In genomic region chr19:41023193-41023592, GRCh38 we compare ENCODE assay signal across 19 cellular contexts. TPM values are rescaled to one million over a fixed set of nuclear protein-coding genes. Genes with fewer than 3 reads are reported as not detected.
DNase-seq lines count a peak whose midpoint lies in the region; TF ChIP-seq lines count a peak whose summit lies in the region.
"Had no signal": no experiment of that assay in that cellular context is flagged by ENCODE, and none has a peak within 500 bp of the region (broad histone marks: within the 10 kb centered on the region; RNA-seq: fewer than 3 reads in every experiment).

No MANE protein-coding gene starts in this region.

- no peak overlapping the region for H4K5ac ChIP-seq in H9 (ENCODE audit: insufficient read length, low read depth, low read length)

- no peak for TF ChIP-seq POLR2A in esophagus muscularis mucosa (IDR thresholded peaks at IDR 0.05; ENCODE audit: low read depth)

- no peak overlapping the region for H3K9ac ChIP-seq in H9 (ENCODE audit: extremely low read depth, insufficient read length, low read length)
- H3K9ac ChIP-seq: BLaER1 treated with 17β-estradiol and CSF1 and Interleukin-3, amounts not matched to agents 10 nM and 100 nM had no signal

- no peak overlapping the region for H2AFZ ChIP-seq in H9 (ENCODE audit: low read length)

- peak; percentile 23 for DNase-seq in 8988T
- DNase-seq in H9, result peak; percentile 50
- peak; percentile 74 for DNase-seq in WERI-Rb-1
- DNase-seq in esophagus muscularis mucosa (ENCODE audit: extremely low spot score), result peak; percentile 42
- DNase-seq in CD8-positive, alpha-beta memory T cell, result no peak
- no peak for DNase-seq in immature natural killer cell
- no peak for DNase-seq in dermis blood vessel endothelial cell
- DNase-seq in GM10248 (ENCODE audit: extremely low spot score), result no peak
- DNase-seq: MV-4-11; NCI-H1417; NCI-H187 treated with DMSO at 0.1 percent for 48 hours; NCI-H446; NCI-H69; NK-92 treated with Interleukin-12 subunit alpha and Interleukin-12 subunit beta, amount 100 ng/mL, for 24 hours; OCI-M1; SHP77 treated with DMSO at 0.1 percent for 48 hours had no signal

- POLR2A ChIA-PET in CD8-positive, alpha-beta memory T cell (lab: Charles Lee), result no interaction called here
- POLR2A ChIA-PET in GM10248 (lab: Yijun Ruan, JAX), result no interaction called here

- H3K36me3 Mint-ChIP-seq in H9 (ENCODE audit: insufficient read depth in 1 of 3, low read depth in 3 of 3) (no peaks in the 10 kb centered on the region), immature natural killer cell (no peaks in the 10 kb centered on the region)
- H3K36me3 Mint-ChIP-seq in CD8-positive, alpha-beta memory T cell, result peaks cover 0 to 16% (median 0%) of the 10 kb centered on the region in 3 donors

- no peak overlapping the region for H3K4me3 ChIP-seq in WERI-Rb-1 (ENCODE audit: low read depth, low read length)
- no peak overlapping the region for H3K4me3 ChIP-seq in esophagus muscularis mucosa
- no peak overlapping the region for H3K4me3 ChIP-seq in CD8-positive, alpha-beta memory T cell (ENCODE audit: low read length)
- H3K4me3 ChIP-seq: BLaER1 treated with 17β-estradiol and CSF1 and Interleukin-3, amounts not matched to agents 10 nM and 100 nM had no signal

- H2BK15ac ChIP-seq in H9 (ENCODE audit: low read depth, low read length), result no peak overlapping the region

- H3K18ac ChIP-seq in H9 (ENCODE audit: insufficient read length, low read depth, low read length), result no peak overlapping the region

- H3K79me1 ChIP-seq in H9 (ENCODE audit: insufficient read depth, low read depth, low read length, poor library complexity, severe bottlenecking), result no peaks in the 10 kb centered on the region

- no peak overlapping the region for H2BK5ac ChIP-seq in H9 (ENCODE audit: insufficient read length, low read length)

- H4K8ac ChIP-seq in H9 (replicated peaks; ENCODE audit: insufficient read length, low read depth, low read length), result no peak overlapping the region

- H3K4me3 Mint-ChIP-seq in H9 (no peak overlapping the region), immature natural killer cell (no peak overlapping the region)
- H3K4me3 Mint-ChIP-seq in CD8-positive, alpha-beta memory T cell, result no peak overlapping the region

- no peak overlapping the region for H4K91ac ChIP-seq in H9 (ENCODE audit: insufficient read length, low read depth, low read length)

- H3K9me3 ChIP-seq in H9 (ENCODE audit: control insufficient read depth, low read depth, low read length) (no peaks in the 10 kb centered on the region), WERI-Rb-1 (ENCODE audit: severe bottlenecking) (no peaks in the 10 kb centered on the region), esophagus muscularis mucosa (no peaks in the 10 kb centered on the region)
- H3K9me3 ChIP-seq in CD8-positive, alpha-beta memory T cell (ENCODE audit: low read length), result no peaks in the 10 kb centered on the region
- H3K9me3 ChIP-seq: BLaER1 treated with 17β-estradiol and CSF1 and Interleukin-3, amounts not matched to agents 10 nM and 100 nM had no signal

- no peak overlapping the region for H3K4ac ChIP-seq in H9 (ENCODE audit: low read depth, low read length)

- H3K14ac ChIP-seq in H9 (ENCODE audit: insufficient read depth, low read length), result no peak overlapping the region

- WGBS in H9 (ENCODE audit: extremely low coverage, insufficient read length, low lambda C conversion rate), result no CpG with 5 or more reads among the region's 2 CpGs
- 57% methylated on average over 1 of the region's 2 CpGs for WGBS in esophagus muscularis mucosa

- no peaks in the 10 kb centered on the region for H3K79me2 ChIP-seq in H9 (ENCODE audit: insufficient read depth, low read length)

- H3K4me1 Mint-ChIP-seq in H9 (peaks cover 5 to 8% of the 10 kb centered on the region in 2 experiments; a peak in 3 of 4 replicates), immature natural killer cell (no peaks in the 10 kb centered on the region)
- H3K4me1 Mint-ChIP-seq in CD8-positive, alpha-beta memory T cell, result no peaks in the 10 kb centered on the region

- no peak overlapping the region for H3K4me2 ChIP-seq in H9 (ENCODE audit: insufficient read depth, insufficient read length, low read length)
- H3K4me2 ChIP-seq: BLaER1 treated with 17β-estradiol and CSF1 and Interleukin-3, amounts not matched to agents 10 nM and 100 nM had no signal

- intact Hi-C loops in esophagus muscularis mucosa (cut with DNase I), result no loop called here

- no peak overlapping the region for H2BK20ac ChIP-seq in H9 (ENCODE audit: low read depth, low read length, poor library complexity, severe bottlenecking)

- H3K27ac ChIP-seq in H9 (ENCODE audit: insufficient read length, low read depth, low read length) (no peak overlapping the region), WERI-Rb-1 (peak overlapping the region; percentile 52), esophagus muscularis mucosa (replicated peaks in 1 of 4) (no peak overlapping the region)
- no peak overlapping the region for H3K27ac ChIP-seq in CD8-positive, alpha-beta memory T cell (ENCODE audit: low read depth, low read length)
- H3K27ac ChIP-seq: BLaER1 treated with 17β-estradiol and CSF1 and Interleukin-3, amounts not matched to agents 10 nM and 100 nM had no signal

- no peak overlapping the region for H2BK120ac ChIP-seq in H9 (ENCODE audit: low read depth, low read length, poor library complexity, severe bottlenecking)

- H3K27me3 ChIP-seq in H9 (ENCODE audit: insufficient read depth, low read length) (no peaks in the 10 kb centered on the region), WERI-Rb-1 (ENCODE audit: insufficient read depth, low read depth, severe bottlenecking) (no peaks in the 10 kb centered on the region), esophagus muscularis mucosa (peaks cover 0 to 69% (median 9%) of the 10 kb centered on the region in 4 donors)
- H3K27me3 ChIP-seq in CD8-positive, alpha-beta memory T cell (ENCODE audit: insufficient read depth, low read length, poor library complexity, severe bottlenecking), result peaks cover 11% of the 10 kb centered on the region
- H3K27me3 ChIP-seq: BLaER1 treated with 17β-estradiol and CSF1 and Interleukin-3, amounts not matched to agents 10 nM and 100 nM had no signal

- H4K20me1 ChIP-seq in H9 (ENCODE audit: control insufficient read depth, insufficient read depth, insufficient read length), result no peaks in the 10 kb centered on the region
- H4K20me1 ChIP-seq: BLaER1 treated with 17β-estradiol and CSF1 and Interleukin-3, amounts not matched to agents 10 nM and 100 nM had no signal

- CTCF ChIA-PET in CD8-positive, alpha-beta memory T cell (lab: Charles Lee), result no interaction called here
- CTCF ChIA-PET in GM10248 (lab: Yijun Ruan, JAX), result interaction anchor here (1.4 kb wide), 1 partner anchor 121 kb away, joined by 3 read pairs; no protein-coding TSS in a partner anchor

- no peak overlapping the region for H2AK5ac ChIP-seq in H9 (ENCODE audit: insufficient read length, low read length)

- H3K56ac ChIP-seq in H9 (ENCODE audit: insufficient read length, low read depth, low read length), result no peak overlapping the region

- H3K23ac ChIP-seq in H9 (ENCODE audit: insufficient read length, low read depth, low read length), result no peak overlapping the region

- H3K27me3 Mint-ChIP-seq in H9 (ENCODE audit: low read depth), result peaks cover 6% of the 10 kb centered on the region
- H3K27me3 Mint-ChIP-seq in CD8-positive, alpha-beta memory T cell, result peaks cover 23 to 69% of the 10 kb centered on the region in 2 donors
- peaks cover 4 to 14% (median 5%) of the 10 kb centered on the region in 3 donors for H3K27me3 Mint-ChIP-seq in immature natural killer cell (ENCODE audit: low read depth in 3 of 3)

- H3T11ph ChIP-seq in H9 (ENCODE audit: low read length), result no peak overlapping the region

- H3K23me2 ChIP-seq in H9 (ENCODE audit: insufficient read length, low read depth, low read length, poor library complexity, severe bottlenecking), result no peaks in the 10 kb centered on the region

- no peaks in the 10 kb centered on the region for H3K36me3 ChIP-seq in WERI-Rb-1
- no peaks in the 10 kb centered on the region for H3K36me3 ChIP-seq in esophagus muscularis mucosa
- no peaks in the 10 kb centered on the region for H3K36me3 ChIP-seq in CD8-positive, alpha-beta memory T cell (ENCODE audit: insufficient read depth, low read length)
- H3K36me3 ChIP-seq: BLaER1 treated with 17β-estradiol and CSF1 and Interleukin-3, amounts not matched to agents 10 nM and 100 nM had no signal

- H3K9me3 Mint-ChIP-seq in H9 (no peaks in the 10 kb centered on the region), immature natural killer cell (no peaks in the 10 kb centered on the region)
- H3K9me3 Mint-ChIP-seq in CD8-positive, alpha-beta memory T cell, result peaks cover 0 to 2% (median 0%) of the 10 kb centered on the region in 5 donors

- H2BK12ac ChIP-seq in H9 (ENCODE audit: insufficient read length, low read depth, low read length), result no peak overlapping the region

- TF ChIP-seq EP300 in esophagus muscularis mucosa (IDR thresholded peaks at IDR 0.05), result no peak

- peak; percentile 45; the same call in 2 of the 3 replicates for TF ChIP-seq CTCF in H9 (conservative IDR thresholded peaks at IDR 0.05)
- peak; percentile 52 for TF ChIP-seq CTCF in WERI-Rb-1 (IDR thresholded peaks at IDR 0.05; ENCODE audit: low read depth, low read length)
- TF ChIP-seq CTCF in esophagus muscularis mucosa (IDR thresholded peaks at IDR 0.05), result no peak
- TF ChIP-seq CTCF in GM10248 (IDR thresholded peaks at IDR 0.05; ENCODE audit: control extremely low read depth, extremely low read depth, low read depth, missing control alignments), result no peak

- H3K27ac Mint-ChIP-seq in H9, result no peak overlapping the region
- no peak overlapping the region for H3K27ac Mint-ChIP-seq in CD8-positive, alpha-beta memory T cell
- H3K27ac Mint-ChIP-seq in immature natural killer cell, result no peak overlapping the region

- H3K4me1 ChIP-seq in H9 (ENCODE audit: insufficient read depth, low read length) (no peaks in the 10 kb centered on the region), esophagus muscularis mucosa (no peaks in the 10 kb centered on the region)
- no peaks in the 10 kb centered on the region for H3K4me1 ChIP-seq in CD8-positive, alpha-beta memory T cell (ENCODE audit: insufficient read depth, low read length)
- H3K4me1 ChIP-seq: BLaER1 treated with 17β-estradiol and CSF1 and Interleukin-3, amounts not matched to agents 10 nM and 100 nM had no signal

RNA-seq across cellular contexts. Expression of gene CYP2B6, which starts 32.1 kb away (rescaled TPM):
- total RNA-seq in H9 (2021), result 2.3 and 3.0 TPM in 2 replicates
- not detected for total RNA-seq in esophagus muscularis mucosa
- total RNA-seq in CD8-positive, alpha-beta memory T cell, result not detected
- not detected for polyA plus RNA-seq in CD8-positive, alpha-beta memory T cell
- not detected for polyA plus RNA-seq in immature natural killer cell
- not detected in 2 replicates for total RNA-seq in dermis blood vessel endothelial cell
- total RNA-seq: HT1080, RPMI7951 had no signal

Comparison
In these comparisons a context has a peak if more than half of its experiments do, and no peak if none do; other contexts are left out.
1. DNase-seq: peak in 8988T (single experiment), H9 (single experiment), WERI-Rb-1 (single experiment) and esophagus muscularis mucosa (single experiment); none in CD8-positive, alpha-beta memory T cell (0 of 5), immature natural killer cell (0 of 3), dermis blood vessel endothelial cell (single experiment) and GM10248 (single experiment).
2. CTCF ChIP-seq: peak in H9 (single experiment) and WERI-Rb-1 (single experiment); none in esophagus muscularis mucosa (0 of 3) and GM10248 (single experiment).